In the genomic region with DNA sequence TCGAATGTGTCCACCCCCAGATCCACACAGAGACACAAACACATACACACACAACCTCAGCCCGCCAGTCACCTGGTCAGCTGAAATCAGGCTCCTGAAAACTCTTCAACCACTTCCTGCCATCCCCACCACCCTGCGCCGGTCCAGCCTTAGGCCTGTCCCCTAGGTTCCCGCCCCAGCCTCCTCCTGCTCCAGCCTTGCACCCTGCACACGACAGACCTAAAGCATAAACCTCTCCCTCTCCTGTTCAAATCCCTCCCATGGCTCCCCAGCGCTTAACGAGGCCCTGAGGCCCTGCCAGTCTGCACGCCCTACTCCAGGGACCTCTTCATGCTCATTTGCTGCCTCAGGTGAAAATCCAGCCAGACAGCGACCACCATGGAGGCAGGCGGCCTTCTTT, we compare ENCODE assay signal across 19 cellular contexts. TPM values are rescaled to one million over a fixed set of nuclear protein-coding genes. Genes with fewer than 3 reads are reported as not detected.
DNase-seq lines count a peak whose midpoint lies in the region; ATAC-seq, FAIRE-seq and TF ChIP-seq lines count a peak whose summit lies in the region.
"Had no signal": no experiment of that assay in that cellular context is flagged by ENCODE, and none has a peak within 500 bp of the region (broad histone marks: within the 10 kb centered on the region; RNA-seq: fewer than 3 reads in every experiment).

No MANE protein-coding gene starts in this region.

- H3K36me3 Mint-ChIP-seq in astrocyte (ENCODE audit: low read depth, unreplicated experiment) (no peaks in the 10 kb centered on the region), neural crest cell (ENCODE audit: low read depth) (no peaks in the 10 kb centered on the region)
- H3K36me3 Mint-ChIP-seq: activated naive CD8-positive, alpha-beta T cell; mesothelial cell of epicardium; T-cell had no signal

- FAIRE-seq in astrocyte (lab: Jason Lieb, UNC), result no peak

- DNase-seq in DMS53 (lab: John Stamatoyannopoulos, UW) (peak; percentile 26), DMS53 treated with DMSO at 0.1 percent for 48 hours (lab: John Stamatoyannopoulos, UW; ENCODE audit: unreplicated experiment) (no peak), H7 (peak; percentile 56), astrocyte (ENCODE audit: low read depth) (no peak), neural crest cell (ENCODE audit: low read depth, low spot score) (no peak), spleen (no peak), hippocampal formation (lab: John Stamatoyannopoulos, UW) (no peak)

- H3K4me1 ChIP-seq in astrocyte (ENCODE audit: insufficient read depth, low read length), result peaks cover 18% of the 10 kb centered on the region
- H3K4me1 ChIP-seq in spleen, result peaks cover 20 to 64% (median 47%) of the 10 kb centered on the region in 6 donors

- TF ChIP-seq CTCF in astrocyte (IDR thresholded peaks at IDR 0.05; ENCODE audit: insufficient read depth, low read depth, low read length), result no peak
- no peak for TF ChIP-seq CTCF in neural crest cell (conservative IDR thresholded peaks at IDR 0.05)
- no peak for TF ChIP-seq CTCF in spleen (IDR thresholded peaks at IDR 0.05 in 8 of 11, conservative IDR thresholded peaks at IDR 0.05 in 3 of 11)

- H3K9me3 ChIP-seq in astrocyte (ENCODE audit: insufficient read depth, low read depth, low read length) (no peaks in the 10 kb centered on the region), spleen (no peaks in the 10 kb centered on the region)
- H3K9me3 ChIP-seq: HAP-1, heart right ventricle, left lung had no signal

- peaks cover 12% of the 10 kb centered on the region for H3K4me1 Mint-ChIP-seq in astrocyte (ENCODE audit: low read depth, unreplicated experiment)
- H3K4me1 Mint-ChIP-seq in neural crest cell, result peaks cover 28% of the 10 kb centered on the region

- H3K4me3 Mint-ChIP-seq in astrocyte (ENCODE audit: unreplicated experiment) (peak overlapping the region; percentile 34), neural crest cell (peak overlapping the region; percentile 69)
- H3K4me3 Mint-ChIP-seq: activated CD4-positive, alpha-beta T cell treated with anti-CD3 and anti-CD28 coated beads, Interleukin-2, amount 10 ng/mL, durations not matched to agents 24 days and 14 days had no signal

- H3K27ac Mint-ChIP-seq in astrocyte (ENCODE audit: unreplicated experiment) (peak overlapping the region; percentile 27), neural crest cell (ENCODE audit: unreplicated experiment) (no peak overlapping the region)
- H3K27ac Mint-ChIP-seq: activated naive CD8-positive, alpha-beta T cell; mesothelial cell of epicardium; progenitor cell of endocrine pancreas had no signal

- no peaks in the 10 kb centered on the region for H4K20me1 ChIP-seq in astrocyte (ENCODE audit: insufficient read depth, low read length)

- no peaks in the 10 kb centered on the region for H3K79me2 ChIP-seq in astrocyte (ENCODE audit: insufficient read depth, low read length)

- no peak overlapping the region for H3K4me3 ChIP-seq in H7 (ENCODE audit: insufficient read depth, low read depth, low read length)
- no peak overlapping the region for H3K4me3 ChIP-seq in astrocyte (ENCODE audit: insufficient read depth, low read depth, low read length)
- H3K4me3 ChIP-seq in spleen, result no peak overlapping the region
- H3K4me3 ChIP-seq: K562, left lung had no signal

- 27 to 40% (median 35%) methylated on average over 9 to 11 of the region's 11 CpGs for WGBS in spleen, 5 donors

- no peak overlapping the region for H3K9ac ChIP-seq in astrocyte (ENCODE audit: low read length)

- H3K27ac ChIP-seq in astrocyte (ENCODE audit: low read depth, low read length) (no peak overlapping the region), spleen (no peak overlapping the region)
- H3K27ac ChIP-seq: 22Rv1, heart right ventricle, left lung had no signal

- ATAC-seq in HG03457 (IDR thresholded peaks at IDR 0.05; ENCODE audit: unreplicated experiment), result no peak

- no peak overlapping the region for H2AFZ ChIP-seq in astrocyte (ENCODE audit: low read depth, low read length)

- H3K9me3 Mint-ChIP-seq in astrocyte (ENCODE audit: unreplicated experiment) (no peaks in the 10 kb centered on the region), neural crest cell (no peaks in the 10 kb centered on the region)
- H3K9me3 Mint-ChIP-seq: activated CD4-positive, alpha-beta T cell treated with anti-CD3 and anti-CD28 coated beads, Interleukin-2, amount 10 ng/mL, durations not matched to agents 24 days and 14 days; mesothelial cell of epicardium; T-cell had no signal

- H3K27me3 Mint-ChIP-seq in astrocyte (ENCODE audit: low read depth, unreplicated experiment), result peaks cover 35% of the 10 kb centered on the region
- H3K27me3 Mint-ChIP-seq in neural crest cell (ENCODE audit: low read depth), result peaks cover 27% of the 10 kb centered on the region

- H3K27me3 ChIP-seq in H7 (ENCODE audit: control insufficient read depth, insufficient read depth, low read length), result peaks cover 55% of the 10 kb centered on the region
- peaks cover 25% of the 10 kb centered on the region for H3K27me3 ChIP-seq in astrocyte (ENCODE audit: insufficient read depth, low read length)
- H3K27me3 ChIP-seq in spleen (replicated peaks in 1 of 7), result peaks cover 0 to 94% (median 42%) of the 10 kb centered on the region in 7 donors

- intact Hi-C loops in spleen (cut with DNase I; ENCODE audit: low total_unique reads), result loop anchor here (2.0 to 5.0 kb wide), 2 partner anchors 88 to 206 kb away; no protein-coding TSS in a partner anchor

- no peak for TF ChIP-seq POLR2A in spleen (IDR thresholded peaks at IDR 0.05)

- H3K4me2 ChIP-seq in astrocyte (ENCODE audit: low read length), result no peak overlapping the region

- H3K36me3 ChIP-seq in H7 (replicated peaks; ENCODE audit: control insufficient read depth, insufficient read depth, low read length) (no peaks in the 10 kb centered on the region), astrocyte (ENCODE audit: insufficient read depth, low read length) (no peaks in the 10 kb centered on the region), spleen (no peaks in the 10 kb centered on the region)
- H3K36me3 ChIP-seq: HAP-1, heart right ventricle, left lung had no signal

RNA-seq across cellular contexts. Expression of gene PNMA8B, which starts 7.1 kb away (rescaled TPM):
- total RNA-seq in H7 (2014; rRNA removed; shearing (Covaris generic)), result 2.8 and 3.3 TPM in 2 replicates
- total RNA-seq in astrocyte (1.7 and 1.9 TPM in 2 replicates), neural crest cell (4.6 and 5.3 TPM in 2 replicates), spleen (1 to 10 TPM; 2.1 to 5.7 (median 3.0) TPM)
- polyA plus RNA-seq in spleen, result 1 to 10 TPM in 2 of 3 donors, under 1 TPM in 1; 0.57 to 1.2 (median 1.2) TPM
- total RNA-seq: activated CD4-positive, alpha-beta T cell treated with anti-CD3 and anti-CD28 coated beads, Interleukin-2, amount 10 ng/mL, durations not matched to agents 24 days and 14 days; K562 had no signal
- polyA plus RNA-seq: K562 had no signal

RNA-seq across cellular contexts. Expression of gene PNMA8A, which starts 17.2 kb away (rescaled TPM):
- 17.4 and 23.9 TPM in 2 replicates for total RNA-seq in H7 (2014; rRNA removed; shearing (Covaris generic))
- total RNA-seq in astrocyte (12.1 and 12.7 TPM in 2 replicates), neural crest cell (28.4 and 29.9 TPM in 2 replicates), spleen (1 to 10 TPM in 4 of 7 donors, under 1 TPM in 3; 0.20 to 2.7 (median 1.7) TPM)
- polyA plus RNA-seq in spleen, result 1 to 10 TPM in 1 of 3 donors, under 1 TPM in 2; 0.13 to 1.8 (median 0.19) TPM
- total RNA-seq: activated CD4-positive, alpha-beta T cell treated with anti-CD3 and anti-CD28 coated beads, Interleukin-2, amount 10 ng/mL, durations not matched to agents 24 days and 14 days had no signal

RNA-seq across cellular contexts. Expression of gene PNMA8C, which starts 59.8 kb away (rescaled TPM):
- 0.14 and 0.15 TPM in 2 replicates for total RNA-seq in H7 (2014; rRNA removed; shearing (Covaris generic))
- total RNA-seq in astrocyte, result 0.55 and 0.98 TPM in 2 replicates
- total RNA-seq in neural crest cell, result 1.4 and 1.7 TPM in 2 replicates
- not detected for total RNA-seq in spleen
- under 1 TPM in 1 of 3 donors, not detected in 2; 0.03 TPM for polyA plus RNA-seq in spleen
- total RNA-seq: activated CD4-positive, alpha-beta T cell treated with anti-CD3 and anti-CD28 coated beads, Interleukin-2, amount 10 ng/mL, durations not matched to agents 24 days and 14 days; epithelial cell of proximal tubule; T-cell had no signal

Comparison
In these comparisons a context has a peak if more than half of its experiments do, and no peak if none do; other contexts are left out.
1. DNase-seq: peak in DMS53 (single experiment) and H7 (single experiment); none in DMS53 treated with DMSO at 0.1 percent for 48 hours (single experiment), astrocyte (single experiment), neural crest cell (single experiment), spleen (single experiment) and hippocampal formation (0 of 2).